26 cellular contexts compared by ENCODE assay signal in the genomic region with DNA sequence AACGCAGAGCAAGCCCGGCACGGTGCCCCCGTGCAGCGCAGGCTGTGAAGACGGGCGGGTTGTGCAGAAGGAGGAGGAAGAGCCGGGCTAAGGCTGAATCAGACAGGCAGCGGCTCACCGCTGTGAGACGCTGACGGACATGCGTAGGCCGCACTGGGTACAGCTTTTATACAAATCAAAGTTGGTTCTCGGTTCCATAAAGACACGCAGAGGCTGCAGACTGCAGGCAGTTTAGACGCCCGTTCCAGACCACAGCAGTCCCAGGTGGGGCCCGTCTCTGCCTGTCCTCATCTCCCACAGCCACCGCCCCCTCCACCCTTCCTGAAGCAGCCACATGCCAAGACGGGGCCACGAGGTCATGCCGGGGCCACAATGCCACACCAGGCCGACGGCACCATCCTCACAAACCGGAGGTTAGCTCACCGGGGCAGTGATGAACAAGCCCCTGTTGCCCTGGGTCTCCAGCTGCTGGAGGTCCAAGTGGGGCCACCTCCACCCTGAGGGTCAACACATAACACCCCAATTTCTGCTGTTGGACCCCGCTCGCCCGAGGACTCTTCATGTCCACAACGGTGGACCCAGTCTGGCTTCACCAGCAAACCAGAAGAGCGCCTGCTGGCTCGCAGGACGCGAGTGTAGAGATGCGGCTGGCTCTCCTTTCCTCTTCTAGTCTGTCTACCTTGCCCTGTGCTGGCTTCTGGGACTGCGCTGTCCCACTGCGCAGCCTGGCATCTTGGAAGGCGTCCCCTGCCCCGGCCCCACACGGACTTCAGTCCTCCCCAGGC.
A peak's percentile ranks its signal among the peaks of the same experiment; 100 is the strongest.
DNase-seq lines count a peak whose midpoint lies in the region; ATAC-seq and TF ChIP-seq lines count a peak whose summit lies in the region.
"Had no signal": no experiment of that assay in that cellular context is flagged by ENCODE, and none has a peak within 500 bp of the region (broad histone marks: within the 10 kb centered on the region; RNA-seq: fewer than 3 reads in every experiment).

No MANE protein-coding gene starts in this region.

- H3K9me3 ChIP-seq in right atrium auricular region (no peaks in the 10 kb centered on the region), RWPE2 (ENCODE audit: severe bottlenecking) (no peaks in the 10 kb centered on the region), endodermal cell (ENCODE audit: control insufficient read depth, low read length) (no peaks in the 10 kb centered on the region)
- H3K9me3 ChIP-seq: psoas muscle, testis had no signal

- H3K9ac ChIP-seq in endodermal cell (ENCODE audit: extremely low read depth, low read length, poor library complexity, severe bottlenecking) = no peak overlapping the region

- H3K4me1 Mint-ChIP-seq in endodermal cell = no peaks in the 10 kb centered on the region
- H3K4me1 Mint-ChIP-seq in stimulated activated effector memory CD8-positive, alpha-beta T cell treated with anti-CD3 and anti-CD28 coated beads, Interleukin-12 subunit alpha, Interleukin-12 subunit beta, amount 100 ng/mL, for 72 hours = peaks cover 26% of the 10 kb centered on the region

- H3K4me3 Mint-ChIP-seq in endodermal cell = no peak overlapping the region
- H3K4me3 Mint-ChIP-seq in stimulated activated effector memory CD8-positive, alpha-beta T cell treated with anti-CD3 and anti-CD28 coated beads, Interleukin-12 subunit alpha, Interleukin-12 subunit beta, amount 100 ng/mL, for 72 hours = no peak overlapping the region
- H3K4me3 Mint-ChIP-seq: activated T-cell treated with anti-CD3 and anti-CD28 coated beads, Interleukin-2, amount 50 U/mL, for 24 hours; HFFc6; stimulated activated memory B cell treated with anti-CD40 and anti-IgM and Interleukin-4, amounts not matched to agents 10 μg/mL and 1 μg/mL and 100 μg/mL, for 72 hours had no signal

- intact Hi-C loops in left ventricle myocardium superior (cut with micrococcal nuclease) = no loop called here

- peaks cover 2% of the 10 kb centered on the region for H3K36me3 Mint-ChIP-seq in endodermal cell (ENCODE audit: low read depth)
- peaks cover 6% of the 10 kb centered on the region for H3K36me3 Mint-ChIP-seq in stimulated activated effector memory CD8-positive, alpha-beta T cell treated with anti-CD3 and anti-CD28 coated beads, Interleukin-12 subunit alpha, Interleukin-12 subunit beta, amount 100 ng/mL, for 72 hours

- no peak for ATAC-seq in left ventricle myocardium superior
- ATAC-seq in RWPE2 (ENCODE audit: low read depth) = no peak
- ATAC-seq in stimulated activated effector memory CD8-positive, alpha-beta T cell treated with anti-CD3 and anti-CD28 coated beads, Interleukin-12 subunit alpha, Interleukin-12 subunit beta, amount 100 ng/mL, for 72 hours = no peak
- ATAC-seq: K562; psoas muscle; stimulated activated memory B cell treated with anti-CD40 and anti-IgM and Interleukin-4, amounts not matched to agents 10 μg/mL and 1 μg/mL and 100 μg/mL, for 72 hours had no signal

- peak; percentile 29 for DNase-seq in left ventricle myocardium superior
- no peak for DNase-seq in right atrium auricular region (ENCODE audit: low spot score)
- peak; percentile 58 for DNase-seq in RWPE2 (ENCODE audit: low spot score)
- no peak for DNase-seq in endodermal cell
- no peak for DNase-seq in stimulated activated effector memory CD8-positive, alpha-beta T cell treated with anti-CD3 and anti-CD28 coated beads, Interleukin-12 subunit alpha, Interleukin-12 subunit beta, amount 100 ng/mL, for 72 hours (ENCODE audit: low spot score in 2 of 2)
- DNase-seq in NCI-H2171 treated with DMSO at 0.1 percent for 48 hours (lab: John Stamatoyannopoulos, UW) = no peak
- no peak for DNase-seq in NK-92 (lab: John Stamatoyannopoulos, UW; ENCODE audit: unreplicated experiment)
- DNase-seq in SK-N-DZ (ENCODE audit: low spot score) = no peak
- DNase-seq: ACHN; activated CD4-positive, CD25-positive, alpha-beta regulatory T cell; activated T-cell treated with anti-CD3 and anti-CD28 coated beads, Interleukin-2, amount 50 U/mL, for 24 hours; amygdala; DMS 273 treated with DMSO at 0.1 percent for 48 hours; HFFc6; mammary epithelial cell; NCI-H1105 treated with DMSO at 0.1 percent for 48 hours; NCI-H2029; NCI-H226; NCI-H748 treated with DMSO at 0.1 percent for 48 hours; stimulated activated CD4-positive, alpha-beta T cell treated with anti-CD3 and anti-CD28 coated beads, Interleukin-2, amount 100 ng/mL, for 24 hours; testis had no signal

- peaks cover 0 to 35% of the 10 kb centered on the region in 2 donors for H3K4me1 ChIP-seq in right atrium auricular region
- no peaks in the 10 kb centered on the region for H3K4me1 ChIP-seq in RWPE2 (ENCODE audit: insufficient read depth, poor library complexity, severe bottlenecking)
- no peaks in the 10 kb centered on the region for H3K4me1 ChIP-seq in endodermal cell (ENCODE audit: control insufficient read depth, insufficient read depth, low read length)

- H3K36me3 ChIP-seq in right atrium auricular region (peaks cover 4% of the 10 kb centered on the region), RWPE2 (ENCODE audit: low read depth) (no peaks in the 10 kb centered on the region), endodermal cell (ENCODE audit: control insufficient read depth, insufficient read depth, low read length) (peaks cover 4% of the 10 kb centered on the region)

- H3K27me3 Mint-ChIP-seq in endodermal cell (ENCODE audit: insufficient read depth) = no peaks in the 10 kb centered on the region
- H3K27me3 Mint-ChIP-seq: activated T-cell treated with anti-CD3 and anti-CD28 coated beads, Interleukin-2, amount 50 U/mL, for 24 hours; stimulated activated memory B cell treated with anti-CD40 and anti-IgM and Interleukin-4, amounts not matched to agents 10 μg/mL and 1 μg/mL and 100 μg/mL, for 72 hours had no signal

- WGBS in endodermal cell (ENCODE audit: insufficient coverage in 1 of 2, insufficient read length in 1 of 2), 2 experiments = 93 to 96% methylated on average over 36 to 41 of the region's 41 CpGs

- no peak overlapping the region for H3K4me3 ChIP-seq in right atrium auricular region
- no peak overlapping the region for H3K4me3 ChIP-seq in RWPE2 (ENCODE audit: severe bottlenecking)
- H3K4me3 ChIP-seq in endodermal cell (ENCODE audit: low read length) = no peak overlapping the region
- H3K4me3 ChIP-seq: K562, psoas muscle, skin epidermis, testis had no signal

- TF ChIP-seq CTCF in right atrium auricular region (IDR thresholded peaks at IDR 0.05) (no peak), RWPE2 (IDR thresholded peaks at IDR 0.05; ENCODE audit: poor library complexity, severe bottlenecking) (no peak), endodermal cell (conservative IDR thresholded peaks at IDR 0.05) (no peak)

- no peaks in the 10 kb centered on the region for H3K9me3 Mint-ChIP-seq in endodermal cell
- no peaks in the 10 kb centered on the region for H3K9me3 Mint-ChIP-seq in stimulated activated effector memory CD8-positive, alpha-beta T cell treated with anti-CD3 and anti-CD28 coated beads, Interleukin-12 subunit alpha, Interleukin-12 subunit beta, amount 100 ng/mL, for 72 hours
- H3K9me3 Mint-ChIP-seq: activated T-cell treated with anti-CD3 and anti-CD28 coated beads, Interleukin-2, amount 50 U/mL, for 24 hours; HFFc6; stimulated activated memory B cell treated with anti-CD40 and anti-IgM and Interleukin-4, amounts not matched to agents 10 μg/mL and 1 μg/mL and 100 μg/mL, for 72 hours had no signal

- no peaks in the 10 kb centered on the region for H3K27me3 ChIP-seq in right atrium auricular region
- no peaks in the 10 kb centered on the region for H3K27me3 ChIP-seq in RWPE2 (ENCODE audit: insufficient read depth, poor library complexity, severe bottlenecking)
- H3K27me3 ChIP-seq in endodermal cell (ENCODE audit: control insufficient read depth, insufficient read depth, low read length, poor library complexity, severe bottlenecking) = no peaks in the 10 kb centered on the region
- H3K27me3 ChIP-seq: testis had no signal

- H3K27ac ChIP-seq in right atrium auricular region (no peak overlapping the region), RWPE2 (ENCODE audit: poor library complexity, severe bottlenecking) (no peak overlapping the region), endodermal cell (ENCODE audit: low read depth, low read length) (peak overlapping the region; percentile 22)
- H3K27ac ChIP-seq: C4-2B, psoas muscle, skin epidermis, testis had no signal

- H3K27ac Mint-ChIP-seq in endodermal cell = no peak overlapping the region
- peak overlapping the region; percentile 60 for H3K27ac Mint-ChIP-seq in stimulated activated effector memory CD8-positive, alpha-beta T cell treated with anti-CD3 and anti-CD28 coated beads, Interleukin-12 subunit alpha, Interleukin-12 subunit beta, amount 100 ng/mL, for 72 hours
- H3K27ac Mint-ChIP-seq: activated T-cell treated with anti-CD3 and anti-CD28 coated beads, Interleukin-2, amount 50 U/mL, for 24 hours; HFFc6; stimulated activated memory B cell treated with anti-CD40 and anti-IgM and Interleukin-4, amounts not matched to agents 10 μg/mL and 1 μg/mL and 100 μg/mL, for 72 hours had no signal

Comparison
In these comparisons a context has a peak if more than half of its experiments do, and no peak if none do; other contexts are left out.
1. DNase-seq: peak in left ventricle myocardium superior (single experiment) and RWPE2 (single experiment); none in right atrium auricular region (single experiment), endodermal cell (single experiment), stimulated activated effector memory CD8-positive, alpha-beta T cell treated with anti-CD3 and anti-CD28 coated beads, Interleukin-12 subunit alpha, Interleukin-12 subunit beta, amount 100 ng/mL, for 72 hours (0 of 2), NCI-H2171 treated with DMSO at 0.1 percent for 48 hours (single experiment), NK-92 (single experiment) and SK-N-DZ (single experiment).